8 cellular contexts compared by ENCODE assay signal in the genomic region with DNA sequence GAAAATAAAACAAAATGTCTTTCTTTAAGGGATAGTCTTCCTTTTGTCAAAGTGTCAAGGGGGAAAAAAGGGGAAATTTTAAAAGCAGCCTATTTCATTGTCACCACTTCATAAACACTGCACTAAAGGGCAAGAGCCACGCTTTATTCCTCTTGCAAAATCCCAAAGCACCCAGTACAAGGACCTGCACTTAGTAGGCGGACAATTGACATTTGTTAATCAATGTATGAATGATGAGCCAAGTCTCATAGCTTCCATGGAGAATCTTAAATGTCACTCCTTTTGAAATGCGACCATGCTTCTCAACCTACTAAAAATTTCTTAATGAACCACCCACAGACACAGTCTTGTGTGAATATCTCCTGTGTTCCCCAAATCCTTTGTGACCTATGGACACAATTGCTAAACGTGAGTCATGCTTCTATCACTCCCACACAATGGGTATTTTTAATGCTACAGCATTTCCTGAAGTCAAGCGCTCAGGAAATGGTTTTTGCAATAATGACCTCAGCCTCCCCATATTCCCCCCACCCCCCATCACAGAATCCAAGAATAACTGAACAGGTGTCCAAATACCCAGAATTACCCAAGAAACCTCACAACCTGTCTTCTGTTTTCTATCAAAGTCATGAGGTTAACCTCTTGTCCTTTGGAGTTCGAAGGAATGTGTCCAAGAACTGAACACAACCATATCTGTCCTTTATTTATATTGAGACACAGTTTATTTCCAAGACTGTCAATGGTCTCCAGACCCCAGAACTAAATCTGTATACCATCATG.
DNase-seq lines count a peak whose midpoint lies in the region; ATAC-seq and TF ChIP-seq lines count a peak whose summit lies in the region.

No MANE protein-coding gene starts in this region.

- no peaks in the 10 kb centered on the region for H3K27me3 ChIP-seq in fibroblast of lung (ENCODE audit: control insufficient read depth, insufficient read depth, low read length)

- H3K9ac ChIP-seq in fibroblast of lung (ENCODE audit: insufficient read depth, low read length): no peak overlapping the region

- no peak overlapping the region for H3K4me2 ChIP-seq in fibroblast of lung (ENCODE audit: extremely low read depth, insufficient read depth, low read length)

- no peaks in the 10 kb centered on the region for H4K20me1 ChIP-seq in fibroblast of lung (ENCODE audit: control insufficient read depth, extremely low read depth, insufficient read depth, low read length)

- H3K4me3 ChIP-seq in fibroblast of lung (replicated peaks in 1 of 4; ENCODE audit: control extremely low read depth in 1 of 4, insufficient read depth in 1 of 4, low read depth in 3 of 4, low read length in 4 of 4) (no peak overlapping the region), skin epidermis (no peak overlapping the region)

- H2AFZ ChIP-seq in fibroblast of lung (ENCODE audit: low read length): no peak overlapping the region

- H3K36me3 ChIP-seq in fibroblast of lung (ENCODE audit: control insufficient read depth, insufficient read depth, low read length): no peaks in the 10 kb centered on the region

- H3K4me1 ChIP-seq in fibroblast of lung (ENCODE audit: control insufficient read depth, extremely low read depth, insufficient read depth, low read length): no peaks in the 10 kb centered on the region

- peak; percentile 40 for ATAC-seq in HG02973 (IDR thresholded peaks at IDR 0.05; ENCODE audit: unreplicated experiment)

- H3K79me2 ChIP-seq in fibroblast of lung (ENCODE audit: control insufficient read depth, insufficient read depth, low read length): no peaks in the 10 kb centered on the region

- no peak for TF ChIP-seq CTCF in fibroblast of lung (conservative IDR thresholded peaks at IDR 0.05 in 1 of 2, IDR thresholded peaks at IDR 0.05 in 1 of 2; ENCODE audit: low read depth in 1 of 2, low read length in 2 of 2)

- DNase-seq in activated T-cell treated with anti-CD3 and anti-CD28 coated beads for 24 hours (ENCODE audit: low read depth): peak; percentile 30
- DNase-seq in activated T-cell treated with anti-CD3 and anti-CD28 coated beads, Interleukin-2, amount 50 U/mL, for 1 hour: no peak
- DNase-seq in SIG-M5 treated with dmso at 0.1 percent for 504 hours (lab: John Stamatoyannopoulos, UW; ENCODE audit: unreplicated experiment): peak; percentile 90
- DNase-seq in fibroblast of lung (ENCODE audit: low read depth in 2 of 2): peak; percentile 69 to 90
- DNase-seq in DMS114 treated with DMSO at 0.1 percent for 48 hours (lab: John Stamatoyannopoulos, UW; ENCODE audit: unreplicated experiment): no peak
- no peak for DNase-seq in NCI-H187 treated with DMSO at 0.1 percent for 48 hours (lab: John Stamatoyannopoulos, UW)

- no peaks in the 10 kb centered on the region for H3K9me3 ChIP-seq in fibroblast of lung (ENCODE audit: control insufficient read depth, insufficient read depth, low read depth, low read length)

- H3K27ac ChIP-seq in fibroblast of lung (ENCODE audit: insufficient read depth, low read length) (no peak overlapping the region), skin epidermis (peak overlapping the region in 17 of 21 experiments; percentile 4 to 81 (median 52))

Comparison
In these comparisons a context has a peak if more than half of its experiments do, and no peak if none do; other contexts are left out.
1. DNase-seq: peak in activated T-cell treated with anti-CD3 and anti-CD28 coated beads for 24 hours (single experiment), SIG-M5 treated with dmso at 0.1 percent for 504 hours (single experiment) and fibroblast of lung (2 of 2); none in activated T-cell treated with anti-CD3 and anti-CD28 coated beads, Interleukin-2, amount 50 U/mL, for 1 hour (single experiment), DMS114 treated with DMSO at 0.1 percent for 48 hours (single experiment) and NCI-H187 treated with DMSO at 0.1 percent for 48 hours (single experiment).